9 cellular contexts compared by ENCODE assay signal in genomic region chr3:31979006-31979697, GRCh38. TPM values are rescaled to one million over a fixed set of nuclear protein-coding genes. Genes with fewer than 3 reads are reported as not detected.
DNase-seq lines count a peak whose midpoint lies in the region; ATAC-seq and TF ChIP-seq lines count a peak whose summit lies in the region.
"Had no signal": no experiment of that assay in that cellular context is flagged by ENCODE, and none has a peak within 500 bp of the region (broad histone marks: within the 10 kb centered on the region; RNA-seq: fewer than 3 reads in every experiment).

No MANE protein-coding gene starts in this region.

- H3K4me1 Mint-ChIP-seq in activated CD8-positive, alpha-beta memory T cell treated with anti-CD3 and anti-CD28 coated beads, Interleukin-2, amount 10 ng/mL, durations not matched to agents 7 days and 5 days: peaks cover 20% of the 10 kb centered on the region
- H3K4me1 Mint-ChIP-seq in stimulated activated memory B cell treated with anti-CD40 and anti-IgM and Interleukin-4, amounts not matched to agents 10 μg/mL and 1 μg/mL and 100 μg/mL, for 72 hours: peaks cover 81% of the 10 kb centered on the region

- ATAC-seq in activated CD8-positive, alpha-beta memory T cell treated with anti-CD3 and anti-CD28 coated beads, Interleukin-2, amount 10 ng/mL, durations not matched to agents 7 days and 5 days: no peak
- peak; percentile 63 for ATAC-seq in HG03432 (IDR thresholded peaks at IDR 0.05; ENCODE audit: unreplicated experiment)
- peak; percentile 46 for ATAC-seq in stimulated activated memory B cell treated with anti-CD40 and anti-IgM and Interleukin-4, amounts not matched to agents 10 μg/mL and 1 μg/mL and 100 μg/mL, for 72 hours

- H3K36me3 Mint-ChIP-seq in activated CD8-positive, alpha-beta memory T cell treated with anti-CD3 and anti-CD28 coated beads, Interleukin-2, amount 10 ng/mL, durations not matched to agents 7 days and 5 days: no peaks in the 10 kb centered on the region
- H3K36me3 Mint-ChIP-seq in stimulated activated memory B cell treated with anti-CD40 and anti-IgM and Interleukin-4, amounts not matched to agents 10 μg/mL and 1 μg/mL and 100 μg/mL, for 72 hours: peaks cover 61% of the 10 kb centered on the region

- CTCF ChIA-PET in activated CD8-positive, alpha-beta memory T cell treated with anti-CD3 and anti-CD28 coated beads, Interleukin-2, amount 10 ng/mL, durations not matched to agents 7 days and 5 days (lab: Charles Lee): no interaction called here

- TF ChIP-seq CTCF in dorsolateral prefrontal cortex (IDR thresholded peaks at IDR 0.05 in 54 of 56, conservative IDR thresholded peaks at IDR 0.05 in 2 of 56; ENCODE audit: low read depth in 1 of 56, partially characterized antibody in 56 of 56): no peak

- peak overlapping the region in 43 of 59 donors; percentile 43 to 83 (median 70) for H3K4me3 ChIP-seq in dorsolateral prefrontal cortex

- no peak overlapping the region for H3K27ac Mint-ChIP-seq in activated CD8-positive, alpha-beta memory T cell treated with anti-CD3 and anti-CD28 coated beads, Interleukin-2, amount 10 ng/mL, durations not matched to agents 7 days and 5 days
- H3K27ac Mint-ChIP-seq in stimulated activated memory B cell treated with anti-CD40 and anti-IgM and Interleukin-4, amounts not matched to agents 10 μg/mL and 1 μg/mL and 100 μg/mL, for 72 hours: peak overlapping the region; percentile 87

- DNase-seq in activated CD8-positive, alpha-beta memory T cell treated with anti-CD3 and anti-CD28 coated beads, Interleukin-2, amount 10 ng/mL, durations not matched to agents 7 days and 5 days: no peak
- no peak for DNase-seq in activated CD8-positive, alpha-beta memory T cell treated with anti-CD3 and anti-CD28 coated beads for 24 hours
- DNase-seq in dorsolateral prefrontal cortex (no peak), GDM1 (lab: John Stamatoyannopoulos, UW) (no peak), UCSD-AML1 (lab: John Stamatoyannopoulos, UW; ENCODE audit: unreplicated experiment) (no peak), NCI-H510A treated with DMSO at 0.1 percent for 48 hours (lab: John Stamatoyannopoulos, UW) (no peak)
- DNase-seq: nucleus accumbens had no signal

- H3K9me3 Mint-ChIP-seq in activated CD8-positive, alpha-beta memory T cell treated with anti-CD3 and anti-CD28 coated beads, Interleukin-2, amount 10 ng/mL, durations not matched to agents 7 days and 5 days (ENCODE audit: low read depth): no peaks in the 10 kb centered on the region
- no peaks in the 10 kb centered on the region for H3K9me3 Mint-ChIP-seq in stimulated activated memory B cell treated with anti-CD40 and anti-IgM and Interleukin-4, amounts not matched to agents 10 μg/mL and 1 μg/mL and 100 μg/mL, for 72 hours

- H3K27me3 Mint-ChIP-seq in activated CD8-positive, alpha-beta memory T cell treated with anti-CD3 and anti-CD28 coated beads, Interleukin-2, amount 10 ng/mL, durations not matched to agents 7 days and 5 days: peaks cover 68% of the 10 kb centered on the region
- H3K27me3 Mint-ChIP-seq in stimulated activated memory B cell treated with anti-CD40 and anti-IgM and Interleukin-4, amounts not matched to agents 10 μg/mL and 1 μg/mL and 100 μg/mL, for 72 hours: no peaks in the 10 kb centered on the region

- H3K4me3 Mint-ChIP-seq in activated CD8-positive, alpha-beta memory T cell treated with anti-CD3 and anti-CD28 coated beads, Interleukin-2, amount 10 ng/mL, durations not matched to agents 7 days and 5 days: peak overlapping the region; percentile 21
- H3K4me3 Mint-ChIP-seq in stimulated activated memory B cell treated with anti-CD40 and anti-IgM and Interleukin-4, amounts not matched to agents 10 μg/mL and 1 μg/mL and 100 μg/mL, for 72 hours: peak overlapping the region; percentile 93

- no peak overlapping the region for H3K27ac ChIP-seq in dorsolateral prefrontal cortex

- peaks cover 0 to 5% (median 0%) of the 10 kb centered on the region in 45 donors for H3K27me3 ChIP-seq in dorsolateral prefrontal cortex

- intact Hi-C loops in dorsolateral prefrontal cortex (cut with DNase I): no loop called here

RNA-seq across cellular contexts. Expression of gene OSBPL10, which starts 1.9 kb away (rescaled TPM):
- 1 to 10 TPM in 1 of 2 experiments, under 1 TPM in 1; 0.26 to 2.3 TPM for total RNA-seq in activated CD8-positive, alpha-beta memory T cell treated with anti-CD3 and anti-CD28 coated beads, Interleukin-2, amount 10 ng/mL, durations not matched to agents 7 days and 5 days
- 10 to 100 TPM; 15.2 to 52.8 (median 33.8) TPM for total RNA-seq in dorsolateral prefrontal cortex

RNA-seq across cellular contexts. Expression of gene ZNF860, which starts 2.4 kb away (rescaled TPM):
- not detected for total RNA-seq in activated CD8-positive, alpha-beta memory T cell treated with anti-CD3 and anti-CD28 coated beads, Interleukin-2, amount 10 ng/mL, durations not matched to agents 7 days and 5 days
- 1 to 10 TPM in 88 of 120 experiments, under 1 TPM in 32; 0.25 to 4.0 (median 1.3) TPM for total RNA-seq in dorsolateral prefrontal cortex

Comparison
In these comparisons a context has a peak if more than half of its experiments do, and no peak if none do; other contexts are left out.
1. RNA of gene OSBPL10, which starts 1.9 kb away (total RNA-seq): 15.2 to 52.8 TPM in dorsolateral prefrontal cortex; 0.26 to 2.3 TPM in activated CD8-positive, alpha-beta memory T cell treated with anti-CD3 and anti-CD28 coated beads, Interleukin-2, amount 10 ng/mL, durations not matched to agents 7 days and 5 days; every median in the first group is over 4 times any median in the second.